In genomic region chr7:159128767-159129166, GRCh38 we compare ENCODE assay signal across 28 cellular contexts. TPM values are rescaled to one million over a fixed set of nuclear protein-coding genes. Genes with fewer than 3 reads are reported as not detected.
A peak's percentile ranks its signal among the peaks of the same experiment; 100 is the strongest.
DNase-seq lines count a peak whose midpoint lies in the region; FAIRE-seq and TF ChIP-seq lines count a peak whose summit lies in the region.
"Had no signal": no experiment of that assay in that cellular context is flagged by ENCODE, and none has a peak within 500 bp of the region (broad histone marks: within the 10 kb centered on the region; RNA-seq: fewer than 3 reads in every experiment).

No MANE protein-coding gene starts in this region.

- no peaks in the 10 kb centered on the region for H3K27me3 ChIP-seq in right atrium auricular region
- H3K27me3 ChIP-seq in left ventricle myocardium inferior (ENCODE audit: low read depth): peaks cover 7% of the 10 kb centered on the region
- H3K27me3 ChIP-seq: BLaER1 had no signal

- no peaks in the 10 kb centered on the region for H3K9me3 Mint-ChIP-seq in type B pancreatic cell
- no peaks in the 10 kb centered on the region for H3K9me3 Mint-ChIP-seq in T-helper 2 cell treated with Interferon-gamma antibody and Interleukin-4, amounts not matched to agents 5 μg/mL and 100 μg/mL, for 36 hours
- H3K9me3 Mint-ChIP-seq: CD4-positive, alpha-beta T cell had no signal

- no peak for TF ChIP-seq CTCF in right atrium auricular region (IDR thresholded peaks at IDR 0.05)
- TF ChIP-seq CTCF in left ventricle myocardium inferior (IDR thresholded peaks at IDR 0.05; ENCODE audit: borderline replicate concordance): no peak
- TF ChIP-seq CTCF in kidney (IDR thresholded peaks at IDR 0.05; ENCODE audit: borderline replicate concordance, extremely low read depth, insufficient read depth): no peak
- no peak for TF ChIP-seq CTCF in type B pancreatic cell (conservative IDR thresholded peaks at IDR 0.05)

- H3K27ac Mint-ChIP-seq in type B pancreatic cell: no peak overlapping the region
- no peak overlapping the region for H3K27ac Mint-ChIP-seq in T-helper 2 cell treated with Interferon-gamma antibody and Interleukin-4, amounts not matched to agents 5 μg/mL and 100 μg/mL, for 36 hours
- H3K27ac Mint-ChIP-seq: CD4-positive, alpha-beta T cell had no signal

- H3K36me3 ChIP-seq in right atrium auricular region (no peaks in the 10 kb centered on the region), left ventricle myocardium inferior (no peaks in the 10 kb centered on the region), kidney (ENCODE audit: control insufficient read depth in 1 of 2, insufficient read depth in 2 of 2, low read length in 2 of 2) (no peaks in the 10 kb centered on the region)
- H3K36me3 ChIP-seq: BLaER1 had no signal

- H3K27ac ChIP-seq in right atrium auricular region: no peak overlapping the region
- no peak overlapping the region for H3K27ac ChIP-seq in left ventricle myocardium inferior (replicated peaks)
- H3K27ac ChIP-seq in kidney (ENCODE audit: low read depth in 2 of 2, low read length in 2 of 2): no peak overlapping the region
- H3K27ac ChIP-seq: 22Rv1, BLaER1, KMS-11 had no signal

- H3K9ac ChIP-seq in kidney (ENCODE audit: low read length in 2 of 2): no peak overlapping the region
- H3K9ac ChIP-seq: BLaER1, KMS-11 had no signal

- H3K4me3 ChIP-seq in right atrium auricular region (no peak overlapping the region), left ventricle myocardium inferior (no peak overlapping the region), kidney (ENCODE audit: low read length in 2 of 2) (no peak overlapping the region)
- H3K4me3 ChIP-seq: BLaER1 had no signal

- FAIRE-seq in kidney (lab: Jason Lieb, UNC): no peak
- FAIRE-seq: GM12891, HTR-8/SVneo had no signal

- H3K4me1 Mint-ChIP-seq in type B pancreatic cell (ENCODE audit: unreplicated experiment): no peaks in the 10 kb centered on the region
- H3K4me1 Mint-ChIP-seq in T-helper 2 cell treated with Interferon-gamma antibody and Interleukin-4, amounts not matched to agents 5 μg/mL and 100 μg/mL, for 36 hours (ENCODE audit: low read depth): no peaks in the 10 kb centered on the region

- no peaks in the 10 kb centered on the region for H3K36me3 Mint-ChIP-seq in type B pancreatic cell
- H3K36me3 Mint-ChIP-seq in T-helper 2 cell treated with Interferon-gamma antibody and Interleukin-4, amounts not matched to agents 5 μg/mL and 100 μg/mL, for 36 hours (ENCODE audit: low read depth): no peaks in the 10 kb centered on the region

- intact Hi-C loops in left ventricle myocardium inferior (cut with micrococcal nuclease) (no loop called here), kidney (cut with DNase I) (no loop called here)

- DNase-seq in activated T-cell treated with anti-CD3 and anti-CD28 coated beads, Interleukin-2, amount 50 U/mL, for 1 hour: peak; percentile 7
- DNase-seq in activated T-cell treated with anti-CD3 and anti-CD28 coated beads, Interleukin-2, amount 50 U/mL, for 48 hours: no peak
- DNase-seq in right atrium auricular region (ENCODE audit: low spot score): peak; percentile 16
- DNase-seq in left ventricle myocardium inferior: no peak
- peak; percentile 54 for DNase-seq in kidney
- peak; percentile 42 for DNase-seq in type B pancreatic cell (ENCODE audit: extremely low spot score, unreplicated experiment)
- no peak for DNase-seq in T-helper 2 cell treated with Interferon-gamma antibody and Interleukin-4, amounts not matched to agents 5 μg/mL and 100 μg/mL, for 36 hours (ENCODE audit: low spot score)
- DNase-seq in EL: no peak
- DNase-seq: ACHN, Caco-2, DMS 273 treated with DMSO at 0.1 percent for 48 hours, DMS79 treated with DMSO at 0.1 percent for 48 hours, HCEC 1CT, MV-4-11, NCI-H1105 treated with DMSO at 0.1 percent for 48 hours, NCI-H2081 treated with DMSO at 0.1 percent for 48 hours, NCI-H2171 treated with DMSO at 0.1 percent for 48 hours, NCI-H524 treated with DMSO at 0.1 percent for 48 hours, OCI-M1, SHP77 had no signal

- no peak overlapping the region for H3K4me3 Mint-ChIP-seq in type B pancreatic cell
- no peak overlapping the region for H3K4me3 Mint-ChIP-seq in T-helper 2 cell treated with Interferon-gamma antibody and Interleukin-4, amounts not matched to agents 5 μg/mL and 100 μg/mL, for 36 hours
- H3K4me3 Mint-ChIP-seq: CD4-positive, alpha-beta T cell had no signal

- H3K9me3 ChIP-seq in right atrium auricular region (no peaks in the 10 kb centered on the region), left ventricle myocardium inferior (replicated peaks) (no peaks in the 10 kb centered on the region), kidney (ENCODE audit: control insufficient read depth in 1 of 2, low read length in 2 of 2) (no peaks in the 10 kb centered on the region)
- H3K9me3 ChIP-seq: BLaER1, Caco-2 had no signal

- H3K27me3 Mint-ChIP-seq in type B pancreatic cell: peaks cover 28% of the 10 kb centered on the region
- H3K27me3 Mint-ChIP-seq in T-helper 2 cell treated with Interferon-gamma antibody and Interleukin-4, amounts not matched to agents 5 μg/mL and 100 μg/mL, for 36 hours (ENCODE audit: low read depth): peaks cover 7% of the 10 kb centered on the region

- H3K4me1 ChIP-seq in right atrium auricular region (no peaks in the 10 kb centered on the region), left ventricle myocardium inferior (no peaks in the 10 kb centered on the region), kidney (ENCODE audit: control insufficient read depth in 1 of 2, insufficient read depth in 1 of 2, low read depth in 1 of 2, low read length in 2 of 2) (no peaks in the 10 kb centered on the region)
- H3K4me1 ChIP-seq: BLaER1, Caco-2 had no signal

RNA-seq across cellular contexts. Expression of gene VIPR2, which starts 15.9 kb away (rescaled TPM):
- total RNA-seq in right atrium auricular region: 10 to 100 TPM in 1 of 2 donors, 1 to 10 TPM in 1; 3.8 to 13.4 TPM
- total RNA-seq in left ventricle myocardium inferior: 17.5 TPM
- total RNA-seq in kidney: 0.91 TPM
- 1.3 TPM for polyA plus RNA-seq in kidney (ENCODE audit: insufficient read depth, low read depth, low replicate concordance)
- 0.12 and 0.31 TPM in 2 replicates for total RNA-seq in type B pancreatic cell (ENCODE audit: low replicate concordance)
- total RNA-seq: Caco-2, G401, M059J had no signal

Comparison
In these comparisons a context has a peak if more than half of its experiments do, and no peak if none do; other contexts are left out.
1. DNase-seq: peak in activated T-cell treated with anti-CD3 and anti-CD28 coated beads, Interleukin-2, amount 50 U/mL, for 1 hour (single experiment), right atrium auricular region (single experiment), kidney (single experiment) and type B pancreatic cell (single experiment); none in activated T-cell treated with anti-CD3 and anti-CD28 coated beads, Interleukin-2, amount 50 U/mL, for 48 hours (0 of 2), left ventricle myocardium inferior (single experiment), T-helper 2 cell treated with Interferon-gamma antibody and Interleukin-4, amounts not matched to agents 5 μg/mL and 100 μg/mL, for 36 hours (single experiment) and EL (single experiment).